ENCODE assay signal across 8 cellular contexts in genomic region chr5:36744041-36744677, GRCh38.
DNase-seq lines count a peak whose midpoint lies in the region; ATAC-seq and TF ChIP-seq lines count a peak whose summit lies in the region.

No MANE protein-coding gene starts in this region.

- ATAC-seq in Panc1 (no peak), HG02870 (IDR thresholded peaks at IDR 0.05; ENCODE audit: unreplicated experiment) (no peak)

- intact Hi-C loops in Panc1 (cut with micrococcal nuclease; ENCODE audit: unreplicated experiment) (loop anchor here (5.0 to 10.0 kb wide), 3 partner anchors 128 to 263 kb away; no protein-coding TSS in a partner anchor), esophagus squamous epithelium (cut with DNase I) (no loop called here)

- no peaks in the 10 kb centered on the region for H3K9me2 ChIP-seq in DOHH2 (replicated peaks; ENCODE audit: control insufficient read depth, low read length)

- in situ Hi-C loops in Panc1 (cut with HindIII; ENCODE audit: low pct_unique_long_range_greater_than_20kb, low sequenced_read_pairs): no loop called here

- H3K27ac ChIP-seq in DOHH2 (ENCODE audit: low read depth, low read length) (no peak overlapping the region), HEK293 (ENCODE audit: extremely low read depth, low read depth, low read length) (peak overlapping the region; percentile 67), Panc1 (ENCODE audit: low read length) (0 out of 2 replicates have a peak overlapping the region, but pooled peaks have one; percentile 48), esophagus squamous epithelium (peak overlapping the region; percentile 84 to 95 (median 89)), rectal smooth muscle tissue (ENCODE audit: low read depth, low read length) (no peak overlapping the region)

- CTCF ChIA-PET in HEK293 (lab: Yijun Ruan, JAX): interaction anchor here (0.6 to 5.2 kb wide), 25 partner anchors 8 to 262 kb away, joined by 3 to 54 read pairs (median 4); no protein-coding TSS in a partner anchor
- CTCF ChIA-PET in Panc1 (lab: Charles Lee): no interaction called here

- POLR2A ChIA-PET in HEK293 (lab: Yijun Ruan, JAX): interaction anchor here (0.7 to 2.1 kb wide), 11 partner anchors 9 to 267 kb away, joined by 3 to 22 read pairs (median 4); partner anchors contain the start of gene NIPBL
- POLR2A ChIA-PET in Panc1 (lab: Charles Lee): no interaction called here

- H3K4me2 ChIP-seq in DOHH2 (ENCODE audit: low read length): peak overlapping the region; percentile 95

- WGBS in esophagus squamous epithelium, 2 donors: 7 to 8% methylated on average over 13 to 18 of the region's 18 CpGs

- H3F3A ChIP-seq in DOHH2 (ENCODE audit: control insufficient read depth, insufficient read depth): no peaks in the 10 kb centered on the region

- no peaks in the 10 kb centered on the region for H3K79me2 ChIP-seq in DOHH2 (ENCODE audit: control insufficient read depth, low read length)

- no peaks in the 10 kb centered on the region for H3K9me3 ChIP-seq in DOHH2 (ENCODE audit: control insufficient read depth, insufficient read depth, low read length)
- no peaks in the 10 kb centered on the region for H3K9me3 ChIP-seq in HEK293 (ENCODE audit: control insufficient read depth, insufficient read depth, low read depth, low read length)
- no peaks in the 10 kb centered on the region for H3K9me3 ChIP-seq in Panc1 (ENCODE audit: control insufficient read depth, insufficient read depth, low read depth, low read length)
- no peaks in the 10 kb centered on the region for H3K9me3 ChIP-seq in esophagus squamous epithelium

- TF ChIP-seq POLR2A in esophagus squamous epithelium (IDR thresholded peaks at IDR 0.05): no peak

- no peaks in the 10 kb centered on the region for H4K20me1 ChIP-seq in DOHH2 (ENCODE audit: control insufficient read depth, insufficient read depth, low read depth, low read length)

- no TSS peak for BruUV-seq in Panc1 (replicated peaks; lab: Mats Ljungman, UMichigan)

- H3K9ac ChIP-seq in rectal smooth muscle tissue (ENCODE audit: low read length): no peak overlapping the region

- TF ChIP-seq CTCF in DOHH2 (IDR thresholded peaks at IDR 0.05; ENCODE audit: low read depth, low read length, poor library complexity, severe bottlenecking) (no peak), HEK293 (tag by site-specific recombination; IDR thresholded peaks at IDR 0.05) (no peak), Panc1 (IDR thresholded peaks at IDR 0.05) (no peak), esophagus squamous epithelium (IDR thresholded peaks at IDR 0.05) (no peak)

- H3K27me3 ChIP-seq in DOHH2 (ENCODE audit: control insufficient read depth, low read length) (peaks cover 39% of the 10 kb centered on the region), Panc1 (ENCODE audit: control insufficient read depth, insufficient read depth, low read length) (peaks cover 32% of the 10 kb centered on the region), esophagus squamous epithelium (peaks cover 0 to 3% (median 0%) of the 10 kb centered on the region in 4 donors), rectal smooth muscle tissue (ENCODE audit: control insufficient read depth, insufficient read depth, low read length) (no peaks in the 10 kb centered on the region)

- H3K36me3 ChIP-seq in DOHH2 (ENCODE audit: control insufficient read depth, low read length) (no peaks in the 10 kb centered on the region), HEK293 (ENCODE audit: control insufficient read depth in 2 of 2, insufficient read depth in 1 of 2, low read length in 2 of 2) (no peaks in the 10 kb centered on the region), Panc1 (ENCODE audit: control insufficient read depth, insufficient read depth, low read length) (no peaks in the 10 kb centered on the region), esophagus squamous epithelium (no peaks in the 10 kb centered on the region), rectal smooth muscle tissue (ENCODE audit: control insufficient read depth, insufficient read depth, low read length) (no peaks in the 10 kb centered on the region)

- H3K4me1 ChIP-seq in DOHH2 (ENCODE audit: control insufficient read depth, low read length) (peaks cover 24% of the 10 kb centered on the region), HEK293 (ENCODE audit: control insufficient read depth, insufficient read depth, low read length) (peaks cover 12% of the 10 kb centered on the region), Panc1 (ENCODE audit: control insufficient read depth, insufficient read depth, low read length) (0 out of 2 replicates have a peak, but pooled peaks cover 3% of the 10 kb centered on the region), esophagus squamous epithelium (peaks cover 13 to 40% (median 15%) of the 10 kb centered on the region in 3 donors), rectal smooth muscle tissue (ENCODE audit: control insufficient read depth, insufficient read depth, low read length) (peaks cover 5% of the 10 kb centered on the region)

- DNase-seq in Panc1 (ENCODE audit: low read depth, low spot score) (no peak), esophagus squamous epithelium (lab: John Stamatoyannopoulos, UW) (no peak), D341Med (ENCODE audit: low spot score) (no peak), NCI-H2081 treated with DMSO at 0.1 percent for 48 hours (lab: John Stamatoyannopoulos, UW) (no peak)

- H3K4me3 ChIP-seq in DOHH2 (ENCODE audit: low read length) (peak overlapping the region; percentile 72), HEK293 (ENCODE audit: low read depth, low read length) (peak overlapping the region; percentile 65), Panc1 (ENCODE audit: low read depth in 2 of 2, low read length in 2 of 2) (peak overlapping the region; percentile 57 to 80), esophagus squamous epithelium (peak overlapping the region; percentile 54 to 74 (median 64)), rectal smooth muscle tissue (ENCODE audit: low read length) (peak overlapping the region; percentile 80)

TF ChIP-seq in HEK293, 187 proteins besides CTCF, POLR2A, EP300 and RAD21 (continues in another document):
- TF ChIP-seq ZNF449 (tag by site-specific recombination; IDR thresholded peaks at IDR 0.05) (0 out of 2 replicates have a peak, but pooled peaks have one; percentile 45), ZNF184 (tag by site-specific recombination; IDR thresholded peaks at IDR 0.05) (no peak), ZNF558 (tag by site-specific recombination; IDR thresholded peaks at IDR 0.05) (0 out of 2 replicates have a peak, but pooled peaks have one; percentile 19), KLF17 (tag by site-specific recombination; IDR thresholded peaks at IDR 0.05) (no peak), ZNF692 (tag by site-specific recombination; IDR thresholded peaks at IDR 0.05) (no peak), ZNF324 (tag by site-specific recombination; IDR thresholded peaks at IDR 0.05) (peak; percentile 46), SCRT2 (tag by site-specific recombination; IDR thresholded peaks at IDR 0.05) (no peak), KLF8 (tag by site-specific recombination; IDR thresholded peaks at IDR 0.05) (no peak; the same call in 1 of the 2 replicates)
- TF ChIP-seq, protein P1, sequence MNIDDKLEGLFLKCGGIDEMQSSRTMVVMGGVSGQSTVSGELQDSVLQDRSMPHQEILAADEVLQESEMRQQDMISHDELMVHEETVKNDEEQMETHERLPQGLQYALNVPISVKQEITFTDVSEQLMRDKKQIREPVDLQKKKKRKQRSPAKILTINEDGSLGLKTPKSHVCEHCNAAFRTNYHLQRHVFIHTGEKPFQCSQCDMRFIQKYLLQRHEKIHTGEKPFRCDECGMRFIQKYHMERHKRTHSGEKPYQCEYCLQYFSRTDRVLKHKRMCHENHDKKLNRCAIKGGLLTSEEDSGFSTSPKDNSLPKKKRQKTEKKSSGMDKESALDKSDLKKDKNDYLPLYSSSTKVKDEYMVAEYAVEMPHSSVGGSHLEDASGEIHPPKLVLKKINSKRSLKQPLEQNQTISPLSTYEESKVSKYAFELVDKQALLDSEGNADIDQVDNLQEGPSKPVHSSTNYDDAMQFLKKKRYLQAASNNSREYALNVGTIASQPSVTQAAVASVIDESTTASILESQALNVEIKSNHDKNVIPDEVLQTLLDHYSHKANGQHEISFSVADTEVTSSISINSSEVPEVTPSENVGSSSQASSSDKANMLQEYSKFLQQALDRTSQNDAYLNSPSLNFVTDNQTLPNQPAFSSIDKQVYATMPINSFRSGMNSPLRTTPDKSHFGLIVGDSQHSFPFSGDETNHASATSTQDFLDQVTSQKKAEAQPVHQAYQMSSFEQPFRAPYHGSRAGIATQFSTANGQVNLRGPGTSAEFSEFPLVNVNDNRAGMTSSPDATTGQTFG (tag by site-specific recombination; IDR thresholded peaks at IDR 0.05; ENCODE audit: borderline replicate concordance): no peak

Comparison
In these comparisons a context has a peak if more than half of its experiments do, and no peak if none do; other contexts are left out.
1. H3K27ac ChIP-seq: peak in HEK293 (single experiment), Panc1 (single experiment) and esophagus squamous epithelium (4 of 4); none in DOHH2 (single experiment) and rectal smooth muscle tissue (single experiment).
2. Peak in every context shown above with its lines, with median percentiles within 50 percentile points of each other: H3K4me3 ChIP-seq.